In the genomic region with DNA sequence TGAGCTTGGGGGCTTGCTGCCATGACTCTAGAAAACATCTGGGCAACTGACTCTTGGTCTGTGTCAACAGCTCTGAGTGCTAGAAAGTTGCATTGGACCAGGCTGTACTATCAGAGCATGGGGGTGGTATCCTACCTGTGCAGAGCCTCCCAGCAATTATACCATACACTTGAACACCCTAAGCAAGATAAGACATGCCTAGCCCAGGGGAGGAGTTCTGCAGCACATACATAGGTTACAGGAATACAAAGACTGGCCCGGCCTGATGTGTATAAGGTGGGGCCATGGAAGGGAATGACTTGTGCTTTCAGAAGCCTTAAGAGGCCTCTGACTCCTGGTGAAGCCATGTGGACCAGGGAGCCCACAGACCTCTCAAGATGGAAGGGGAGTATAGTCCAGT, we compare ENCODE assay signal across 10 cellular contexts.
"Had no signal": no experiment of that assay in that cellular context is flagged by ENCODE, and none has a peak within 500 bp of the region (broad histone marks: within the 10 kb centered on the region; RNA-seq: fewer than 3 reads in every experiment).

No MANE protein-coding gene starts in this region.

- DNase-seq: activated B cell treated with CpG ODN at 0.5 μM for 24 hours; activated CD4-positive, alpha-beta T cell treated with anti-CD3 and anti-CD28 coated beads, Interleukin-2, amount 50 U/mL, for 1 hour; activated naive CD4-positive, alpha-beta T cell treated with anti-CD3 and anti-CD28 coated beads, Interleukin-2, amount 10 ng/mL, durations not matched to agents 7 days and 5 days; effector memory CD8-positive, alpha-beta T cell; erythroblast; glutamatergic neuron; immature natural killer cell; left cardiac atrium; stimulated activated CD4-positive, alpha-beta T cell treated with anti-CD3 and anti-CD28 coated beads, Interleukin-2, amount 100 ng/mL, for 48 hours; T-helper 2 cell had no signal

- ATAC-seq: effector memory CD8-positive, alpha-beta T cell; left cardiac atrium had no signal
